ENCODE assay signal across 8 cellular contexts in the genomic region with DNA sequence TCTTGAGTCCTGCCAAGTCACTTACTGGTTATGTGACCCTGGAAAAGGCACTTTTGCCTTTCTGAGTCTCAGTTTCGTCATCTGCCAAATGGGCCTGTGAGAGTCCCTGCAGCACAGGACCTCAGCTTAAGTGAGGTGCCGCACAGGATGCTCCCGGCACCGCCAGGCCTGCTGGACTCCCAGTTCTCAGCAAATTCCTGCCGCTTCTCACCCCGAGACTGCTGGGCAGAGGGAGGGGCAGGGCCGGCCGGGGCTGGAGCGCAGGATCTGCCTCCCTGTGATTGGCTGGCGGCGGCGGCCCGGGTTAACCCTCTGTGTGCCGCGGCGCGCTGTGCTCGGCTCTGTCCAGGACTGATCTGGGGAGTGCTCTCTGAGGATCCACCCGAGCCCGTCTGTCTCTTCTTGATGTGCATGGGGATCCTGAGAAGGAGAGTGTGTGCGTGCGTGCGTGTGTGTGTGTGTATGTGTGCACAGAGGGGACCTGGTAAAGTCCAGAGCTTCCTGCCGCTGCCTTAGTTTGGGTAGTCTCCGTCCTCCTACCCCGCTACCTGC. TPM values are rescaled to one million over a fixed set of nuclear protein-coding genes. Genes with fewer than 3 reads are reported as not detected.
DNase-seq lines count a peak whose midpoint lies in the region; ATAC-seq and TF ChIP-seq lines count a peak whose summit lies in the region.

No MANE protein-coding gene starts in this region.

- peak overlapping the region; percentile 38 to 79 for H3K27ac Mint-ChIP-seq in activated naive CD4-positive, alpha-beta T cell treated with anti-CD3 and anti-CD28 coated beads, Interleukin-2, amount 50 U/mL, for 72 hours

- no peaks in the 10 kb centered on the region for H3K9me3 Mint-ChIP-seq in activated naive CD4-positive, alpha-beta T cell treated with anti-CD3 and anti-CD28 coated beads, Interleukin-2, amount 50 U/mL, for 72 hours

- H3K36me3 Mint-ChIP-seq in activated naive CD4-positive, alpha-beta T cell treated with anti-CD3 and anti-CD28 coated beads, Interleukin-2, amount 50 U/mL, for 72 hours = peaks cover 14 to 17% of the 10 kb centered on the region in 2 donors

- DNase-seq in AG08395 (ENCODE audit: low spot score) = peak; percentile 94
- DNase-seq in GM13977 (ENCODE audit: low spot score) = peak; percentile 74
- peak; percentile 71 for DNase-seq in NCI-H2029 (lab: John Stamatoyannopoulos, UW)
- peak in 1 of 2 donors; percentile 68 for DNase-seq in activated naive CD4-positive, alpha-beta T cell treated with anti-CD3 and anti-CD28 coated beads, Interleukin-2, amount 50 U/mL, for 72 hours (ENCODE audit: low spot score in 2 of 2)
- DNase-seq in Right ventricle myocardium inferior (ENCODE audit: missing footprints) = peak; percentile 90
- no peak for DNase-seq in omental fat pad (ENCODE audit: low spot score)
- no peak for DNase-seq in cortex of kidney (lab: John Stamatoyannopoulos, UW)

- in situ Hi-C loops in GM13977 (cut with MboI; ENCODE audit: low pct_unique_long_range_greater_than_20kb, low sequenced_read_pairs, unreplicated experiment) = no loop called here

- TF ChIP-seq CTCF in GM13977 (IDR thresholded peaks at IDR 0.05; ENCODE audit: extremely low read depth, insufficient read depth, missing control alignments) (no peak), omental fat pad (IDR thresholded peaks at IDR 0.05) (no peak)

- ATAC-seq in activated naive CD4-positive, alpha-beta T cell treated with anti-CD3 and anti-CD28 coated beads, Interleukin-2, amount 50 U/mL, for 72 hours = peak; percentile 76 to 81
- ATAC-seq in Right ventricle myocardium inferior = peak; percentile 88
- ATAC-seq in omental fat pad (ENCODE audit: low FRiP score) = peak; percentile 80
- no peak for ATAC-seq in HG03439 (IDR thresholded peaks at IDR 0.05; ENCODE audit: unreplicated experiment)

- intact Hi-C loops in Right ventricle myocardium inferior (cut with DNase I) = loop anchor here (1.0 to 2.0 kb wide), 2 partner anchors 17 to 36 kb away; no protein-coding TSS in a partner anchor

RNA-seq across cellular contexts. Expression of gene SETD1B, which starts 8.6 kb away (rescaled TPM):
- total RNA-seq in activated naive CD4-positive, alpha-beta T cell treated with anti-CD3 and anti-CD28 coated beads, Interleukin-2, amount 50 U/mL, for 72 hours = 10 to 100 TPM; 13.8 to 16.7 TPM
- 8.0 TPM for total RNA-seq in Right ventricle myocardium inferior
- total RNA-seq in omental fat pad = 10 to 100 TPM in 1 of 4 donors, 1 to 10 TPM in 3; 3.7 to 10.4 (median 6.6) TPM

RNA-seq across cellular contexts. Expression of gene RHOF, which starts 18.9 kb away (rescaled TPM):
- total RNA-seq in activated naive CD4-positive, alpha-beta T cell treated with anti-CD3 and anti-CD28 coated beads, Interleukin-2, amount 50 U/mL, for 72 hours = 10 to 100 TPM; 95.3 to 96.2 TPM
- total RNA-seq in Right ventricle myocardium inferior (47.7 TPM), omental fat pad (10 to 100 TPM in 2 of 4 donors, 1 to 10 TPM in 2; 4.8 to 11.4 (median 9.5) TPM)

RNA-seq across cellular contexts. Expression of gene HPD, which starts 46.3 kb away (rescaled TPM):
- under 1 TPM in 1 of 2 donors, not detected in 1; 0.16 TPM for total RNA-seq in activated naive CD4-positive, alpha-beta T cell treated with anti-CD3 and anti-CD28 coated beads, Interleukin-2, amount 50 U/mL, for 72 hours
- total RNA-seq in Right ventricle myocardium inferior (2.3 TPM), omental fat pad (1 to 10 TPM in 3 of 4 donors, under 1 TPM in 1; 0.82 to 8.5 (median 1.6) TPM)

Comparison
In these comparisons a context has a peak if more than half of its experiments do, and no peak if none do; other contexts are left out.
1. DNase-seq: peak in AG08395 (single experiment), GM13977 (single experiment), NCI-H2029 (single experiment) and Right ventricle myocardium inferior (single experiment); none in omental fat pad (single experiment) and cortex of kidney (single experiment).